Comparison of ENCODE assay signal across 16 cellular contexts in the genomic region with DNA sequence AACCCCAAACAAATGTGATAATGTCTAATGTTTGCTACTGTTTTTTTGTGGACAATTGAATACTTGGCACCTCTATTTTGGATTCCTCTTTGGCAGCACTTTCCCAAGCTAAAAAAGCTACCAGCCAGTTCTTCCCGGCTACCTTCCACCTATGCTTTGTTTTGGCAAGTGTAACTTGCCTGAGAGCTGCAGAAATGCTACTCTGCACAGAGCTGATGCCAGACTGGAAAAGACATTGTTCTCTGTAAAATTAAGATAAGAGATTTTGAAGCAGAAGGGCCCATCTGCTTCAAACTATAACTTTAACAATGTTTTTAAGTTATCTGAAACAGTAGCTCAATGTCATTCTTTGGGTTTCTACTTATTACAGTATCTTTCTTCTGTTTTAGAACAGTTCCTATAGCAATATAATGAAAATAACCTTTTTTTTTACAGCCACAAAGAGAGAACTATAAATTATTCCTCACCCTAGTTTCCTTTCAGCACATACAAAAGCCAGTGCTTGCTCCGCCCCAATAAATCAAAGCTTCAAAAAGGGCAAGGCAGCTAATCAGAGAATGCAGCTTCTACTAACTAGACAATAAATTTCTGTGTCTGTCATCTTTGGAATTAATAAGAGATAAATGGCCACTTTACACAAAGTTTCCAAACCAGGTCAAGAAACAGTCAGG.
"Had no signal": no experiment of that assay in that cellular context is flagged by ENCODE, and none has a peak within 500 bp of the region (broad histone marks: within the 10 kb centered on the region; RNA-seq: fewer than 3 reads in every experiment).

No MANE protein-coding gene starts in this region.

- H3K27ac ChIP-seq: psoas muscle, right lobe of liver, spleen had no signal

- H3K4me1 ChIP-seq: psoas muscle, right lobe of liver, spleen had no signal

- H3K27me3 ChIP-seq: right lobe of liver, spleen had no signal

- H3K9me3 ChIP-seq: psoas muscle, right lobe of liver, spleen had no signal

- DNase-seq: activated B cell treated with CpG ODN at 0.5 μM for 24 hours; activated CD4-positive, alpha-beta T cell treated with anti-CD3 and anti-CD28 coated beads for 48 hours; activated CD8-positive, alpha-beta memory T cell treated with anti-CD3 and anti-CD28 coated beads, Interleukin-2, amount 50 U/mL, for 4 hours; activated CD8-positive, alpha-beta T cell treated with anti-CD3 and anti-CD28 coated beads, Interleukin-2, amount 10 ng/mL, durations not matched to agents 7 days and 5 days; activated gamma-delta T cell; activated T-cell treated with anti-CD3 and anti-CD28 coated beads, Interleukin-2, amount 50 U/mL, for 48 hours; amniotic stem cell; naive thymus-derived CD8-positive, alpha-beta T cell; psoas muscle; right lobe of liver; spleen; T-helper 17 cell had no signal

- ATAC-seq: activated CD8-positive, alpha-beta T cell treated with anti-CD3 and anti-CD28 coated beads, Interleukin-2, amount 10 ng/mL, durations not matched to agents 7 days and 5 days; activated naive CD4-positive, alpha-beta T cell treated with anti-CD3 and anti-CD28 coated beads, Interleukin-2, amount 50 U/mL, for 72 hours; left lobe of liver; naive thymus-derived CD8-positive, alpha-beta T cell; right lobe of liver; T-helper 17 cell had no signal

- H3K4me3 ChIP-seq: psoas muscle, right lobe of liver, spleen had no signal

- FAIRE-seq: islet of Langerhans, TTC549 had no signal

- H3K36me3 ChIP-seq: right lobe of liver, spleen had no signal
